Comparison of ENCODE assay signal across 25 cellular contexts in the genomic region with DNA sequence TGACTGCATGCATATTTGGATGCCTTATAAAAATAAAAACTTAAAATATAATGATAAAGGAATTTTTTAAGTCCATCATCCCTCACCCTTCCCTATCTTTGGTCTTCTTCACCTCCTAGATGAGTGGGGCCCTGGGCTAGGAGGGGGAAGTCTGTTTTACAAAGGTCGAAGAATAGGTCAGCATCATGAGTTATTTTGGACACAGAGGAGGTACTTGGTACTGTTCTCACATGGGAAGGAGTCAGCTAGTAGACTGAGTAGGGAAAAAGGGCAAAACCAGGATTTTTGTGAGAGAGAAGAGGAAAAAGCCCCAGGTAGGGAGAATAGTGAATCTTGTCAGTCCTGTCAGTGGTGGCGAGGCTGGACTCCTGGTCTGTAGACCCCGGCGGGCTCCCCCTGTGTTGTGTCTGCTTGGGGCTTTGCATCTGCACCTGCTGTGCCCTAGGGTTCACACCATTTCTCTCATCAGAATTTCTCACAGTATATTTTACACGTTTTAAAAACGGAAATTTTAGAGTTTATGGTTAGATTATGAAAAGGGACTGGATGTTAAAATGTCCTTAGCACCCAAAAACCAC. TPM values are rescaled to one million over a fixed set of nuclear protein-coding genes. Genes with fewer than 3 reads are reported as not detected.
A peak's percentile ranks its signal among the peaks of the same experiment; 100 is the strongest.
DNase-seq lines count a peak whose midpoint lies in the region; ATAC-seq and TF ChIP-seq lines count a peak whose summit lies in the region.
"Had no signal": no experiment of that assay in that cellular context is flagged by ENCODE, and none has a peak within 500 bp of the region (broad histone marks: within the 10 kb centered on the region; RNA-seq: fewer than 3 reads in every experiment).

No MANE protein-coding gene starts in this region.

- H3K4me3 Mint-ChIP-seq in activated B cell treated with CpG ODN at 0.5 μM for 24 hours, result no peak overlapping the region
- H3K4me3 Mint-ChIP-seq in neural progenitor cell, result no peak overlapping the region
- H3K4me3 Mint-ChIP-seq: activated naive CD8-positive, alpha-beta T cell treated with anti-CD3 and anti-CD28 coated beads, Interleukin-2, amount 10 ng/mL, durations not matched to agents 7 days and 5 days; brain had no signal

- H3K36me3 ChIP-seq in neural progenitor cell, result no peaks in the 10 kb centered on the region

- intact Hi-C loops in activated B cell treated with CpG ODN at 0.5 μM for 24 hours (cut with micrococcal nuclease), result loop anchor here (1.0 to 10.0 kb wide), 2 partner anchors 13 to 879 kb away; a partner anchor contains a TSS

- no peaks in the 10 kb centered on the region for H3K9me3 Mint-ChIP-seq in activated B cell treated with CpG ODN at 0.5 μM for 24 hours
- H3K9me3 Mint-ChIP-seq in neural progenitor cell, result no peaks in the 10 kb centered on the region
- H3K9me3 Mint-ChIP-seq: activated naive CD8-positive, alpha-beta T cell treated with anti-CD3 and anti-CD28 coated beads, Interleukin-2, amount 10 ng/mL, durations not matched to agents 7 days and 5 days; CD14-positive monocyte had no signal

- H3K4me1 ChIP-seq in neural progenitor cell, result peaks cover 40% of the 10 kb centered on the region

- no peak overlapping the region for H2AFZ ChIP-seq in neural progenitor cell (replicated peaks)

- no peaks in the 10 kb centered on the region for H3K27me3 ChIP-seq in neural progenitor cell
- H3K27me3 ChIP-seq: heart right ventricle had no signal

- H3F3A ChIP-seq in neural progenitor cell (ENCODE audit: low read depth), result peaks cover 33% of the 10 kb centered on the region

- peak; percentile 28 for DNase-seq in GM10248 (ENCODE audit: extremely low spot score)
- no peak for DNase-seq in activated B cell treated with CpG ODN at 0.5 μM for 24 hours
- DNase-seq in neural progenitor cell (ENCODE audit: low spot score), result no peak
- no peak for DNase-seq in GM03348 (ENCODE audit: low spot score)
- DNase-seq: activated CD4-positive, alpha-beta T cell treated with anti-CD3 and anti-CD28 coated beads, Interleukin-2, amount 50 U/mL, for 48 hours; activated CD8-positive, alpha-beta memory T cell treated with anti-CD3 and anti-CD28 coated beads, Interleukin-2, amount 50 U/mL, for 4 hours; activated naive CD8-positive, alpha-beta T cell treated with anti-CD3 and anti-CD28 coated beads, Interleukin-2, amount 10 ng/mL, durations not matched to agents 7 days and 5 days; effector CD8-positive, alpha-beta T cell; foreskin fibroblast; left cardiac atrium; mammary epithelial cell; NCI-H1417; NCI-H2081 treated with DMSO at 0.1 percent for 48 hours; NCI-H82; nucleus accumbens; OCI-M1 had no signal

- H3K27ac Mint-ChIP-seq in activated B cell treated with CpG ODN at 0.5 μM for 24 hours (peak overlapping the region; percentile 85), neural progenitor cell (peak overlapping the region; percentile 95)
- H3K27ac Mint-ChIP-seq: activated naive CD8-positive, alpha-beta T cell treated with anti-CD3 and anti-CD28 coated beads, Interleukin-2, amount 10 ng/mL, durations not matched to agents 7 days and 5 days; brain; CD14-positive monocyte had no signal

- H4K20me1 ChIP-seq in neural progenitor cell (ENCODE audit: low read depth), result no peaks in the 10 kb centered on the region

- CTCF ChIA-PET in GM10248 (lab: Yijun Ruan, JAX) (interaction anchor here (0.8 to 5.6 kb wide), 4 partner anchors 14 to 404 kb away, joined by 3 to 94 read pairs (median 14); a partner anchor contains a TSS), activated B cell treated with CpG ODN at 0.5 μM for 24 hours (lab: Charles Lee) (interaction anchor here (1.1 to 1.3 kb wide), 2 partner anchors 17 to 21 kb away, joined by 3 to 5 read pairs; a partner anchor contains a TSS)

- no peak overlapping the region for H3K27ac ChIP-seq in neural progenitor cell
- H3K27ac ChIP-seq: skin epidermis had no signal

- ATAC-seq in GM21723 (IDR thresholded peaks at IDR 0.05; ENCODE audit: unreplicated experiment), result peak; percentile 15
- no peak for ATAC-seq in activated B cell treated with CpG ODN at 0.5 μM for 24 hours (ENCODE audit: low read depth)
- no peak for ATAC-seq in HG03565 (IDR thresholded peaks at IDR 0.05; ENCODE audit: unreplicated experiment)
- no peak for ATAC-seq in GM19328 (IDR thresholded peaks at IDR 0.05; ENCODE audit: unreplicated experiment)
- ATAC-seq: HCT116 had no signal

- no peak overlapping the region for H3K4me3 ChIP-seq in neural progenitor cell
- H3K4me3 ChIP-seq: skin epidermis had no signal

- H3K27me3 Mint-ChIP-seq in activated B cell treated with CpG ODN at 0.5 μM for 24 hours, result no peaks in the 10 kb centered on the region
- H3K27me3 Mint-ChIP-seq in neural progenitor cell (ENCODE audit: insufficient read depth, low read depth), result peaks cover 9% of the 10 kb centered on the region
- H3K27me3 Mint-ChIP-seq: activated naive CD8-positive, alpha-beta T cell treated with anti-CD3 and anti-CD28 coated beads, Interleukin-2, amount 10 ng/mL, durations not matched to agents 7 days and 5 days had no signal

- no peaks in the 10 kb centered on the region for H3K36me3 Mint-ChIP-seq in activated B cell treated with CpG ODN at 0.5 μM for 24 hours (ENCODE audit: low read depth)
- H3K36me3 Mint-ChIP-seq in neural progenitor cell, result no peaks in the 10 kb centered on the region
- H3K36me3 Mint-ChIP-seq: brain had no signal

- H3K9ac ChIP-seq in neural progenitor cell, result no peak overlapping the region

- POLR2A ChIA-PET in GM10248 (lab: Yijun Ruan, JAX), result interaction anchor here (1.0 to 2.4 kb wide), 9 partner anchors 7 to 374 kb away, joined by 3 to 19 read pairs (median 7); a partner anchor contains a TSS
- POLR2A ChIA-PET in activated B cell treated with CpG ODN at 0.5 μM for 24 hours (lab: Charles Lee), result interaction anchor here (1.1 to 3.5 kb wide), 9 partner anchors 10 to 383 kb away, joined by 5 to 30 read pairs (median 13); a partner anchor contains a TSS

- H3K4me1 Mint-ChIP-seq in activated B cell treated with CpG ODN at 0.5 μM for 24 hours (peaks cover 93% of the 10 kb centered on the region), neural progenitor cell (peaks cover 24% of the 10 kb centered on the region)

- TF ChIP-seq CTCF in GM10248 (IDR thresholded peaks at IDR 0.05; ENCODE audit: control extremely low read depth, extremely low read depth, low read depth, missing control alignments) (no peak), activated B cell treated with CpG ODN at 0.5 μM for 24 hours (IDR thresholded peaks at IDR 0.05) (no peak), neural progenitor cell (IDR thresholded peaks at IDR 0.05) (no peak)

- no peaks in the 10 kb centered on the region for H3K9me3 ChIP-seq in neural progenitor cell (ENCODE audit: low read depth)
- H3K9me3 ChIP-seq: heart right ventricle had no signal

- no peaks in the 10 kb centered on the region for H3K79me2 ChIP-seq in neural progenitor cell (ENCODE audit: low read depth)

- peak overlapping the region; percentile 32 for H3K4me2 ChIP-seq in neural progenitor cell

RNA-seq across cellular contexts. Expression of a gene that starts 17.2 kb away (rescaled TPM):
- 16.0 and 17.3 TPM in 2 replicates for total RNA-seq in activated B cell treated with CpG ODN at 0.5 μM for 24 hours
- total RNA-seq in neural progenitor cell (ENCODE audit: low replicate concordance), result not detected in 2 replicates
- total RNA-seq: epithelial cell of proximal tubule had no signal

RNA-seq across cellular contexts. Expression of a gene that starts 29.7 kb away (rescaled TPM):
- total RNA-seq in activated B cell treated with CpG ODN at 0.5 μM for 24 hours (1.4 and 1.8 TPM in 2 replicates), neural progenitor cell (ENCODE audit: low replicate concordance) (2.4 and 4.9 TPM in 2 replicates)

Comparison
In these comparisons a context has a peak if more than half of its experiments do, and no peak if none do; other contexts are left out.
1. RNA of a gene that starts 17.2 kb away (total RNA-seq): 16.0 to 17.3 TPM in activated B cell treated with CpG ODN at 0.5 μM for 24 hours; not detected in neural progenitor cell; every median in the first group is over 10 times any median in the second.